In the genomic region with DNA sequence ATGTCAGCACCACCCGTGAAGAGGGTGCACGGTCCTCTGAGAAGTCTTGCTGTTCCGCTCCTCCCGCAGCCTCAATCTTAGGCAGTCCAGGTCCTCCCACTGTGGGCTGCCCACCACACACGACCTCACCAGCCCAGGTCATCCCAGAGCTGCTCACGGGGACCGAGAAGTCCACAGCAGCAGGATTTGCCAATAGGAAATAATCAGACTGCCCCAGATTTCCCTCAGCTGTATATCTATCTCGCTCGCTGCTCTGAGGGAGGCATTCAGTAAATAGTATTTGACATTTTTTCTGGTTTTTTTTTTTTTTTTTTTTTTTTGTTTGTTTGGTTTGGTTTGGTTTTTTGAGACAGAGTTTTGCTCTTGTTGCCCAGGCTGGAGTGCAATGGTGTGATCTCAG, we compare ENCODE assay signal across 11 cellular contexts.
DNase-seq lines count a peak whose midpoint lies in the region; ATAC-seq lines count a peak whose summit lies in the region.
"Had no signal": no experiment of that assay in that cellular context is flagged by ENCODE, and none has a peak within 500 bp of the region (broad histone marks: within the 10 kb centered on the region; RNA-seq: fewer than 3 reads in every experiment).

No MANE protein-coding gene starts in this region.

- no peaks in the 10 kb centered on the region for H3K36me3 ChIP-seq in mesodermal cell (ENCODE audit: control insufficient read depth, insufficient read depth, low read length)
- no peaks in the 10 kb centered on the region for H3K36me3 ChIP-seq in thymus (ENCODE audit: control insufficient read depth, insufficient read depth)
- H3K36me3 ChIP-seq: prostate gland had no signal

- peak overlapping the region; percentile 76 for H3K27ac ChIP-seq in cingulate gyrus (ENCODE audit: low read depth, low read length)
- H3K27ac ChIP-seq in mesodermal cell (ENCODE audit: low read depth, low read length, severe bottlenecking): peak overlapping the region; percentile 99
- peak overlapping the region; percentile 40 for H3K27ac ChIP-seq in thymus (ENCODE audit: low read depth)

- DNase-seq in MV-4-11 (lab: John Stamatoyannopoulos, UW): peak; percentile 29
- DNase-seq in Ammon's horn (ENCODE audit: low spot score): no peak
- no peak for DNase-seq in COLO668 (lab: John Stamatoyannopoulos, UW; ENCODE audit: unreplicated experiment)
- DNase-seq: activated CD8-positive, alpha-beta T cell treated with anti-CD3 and anti-CD28 coated beads, Interleukin-2, amount 10 ng/mL, durations not matched to agents 7 days and 5 days; Caco-2; NCI-H510A treated with DMSO at 0.1 percent for 48 hours had no signal

- H3K4me3 ChIP-seq in mesodermal cell (ENCODE audit: extremely low read depth, insufficient read depth, low read length, poor library complexity, severe bottlenecking) (no peak overlapping the region), thymus (ENCODE audit: low read length) (no peak overlapping the region)

- no peak for ATAC-seq in HG03175 (IDR thresholded peaks at IDR 0.05; ENCODE audit: unreplicated experiment)
- ATAC-seq: activated CD8-positive, alpha-beta T cell treated with anti-CD3 and anti-CD28 coated beads, Interleukin-2, amount 10 ng/mL, durations not matched to agents 7 days and 5 days had no signal

- H3K27me3 ChIP-seq in thymus (ENCODE audit: control insufficient read depth, insufficient read depth): no peaks in the 10 kb centered on the region

- no peaks in the 10 kb centered on the region for H3K9me3 ChIP-seq in mesodermal cell (ENCODE audit: control insufficient read depth, low read length)
- H3K9me3 ChIP-seq in thymus (ENCODE audit: control insufficient read depth): peaks cover 1% of the 10 kb centered on the region
- H3K9me3 ChIP-seq: Caco-2, prostate gland had no signal

- WGBS in mesodermal cell (ENCODE audit: insufficient coverage in 2 of 2), 2 experiments: 91 to 96% methylated on average over 4 to 5 of the region's 9 CpGs
- 88% methylated on average over 9 of the region's 9 CpGs for WGBS in thymus

- peaks cover 18% of the 10 kb centered on the region for H3K4me1 ChIP-seq in mesodermal cell (ENCODE audit: control insufficient read depth, insufficient read depth, low read length, poor library complexity, severe bottlenecking)
- peaks cover 3% of the 10 kb centered on the region for H3K4me1 ChIP-seq in thymus (ENCODE audit: control insufficient read depth, insufficient read depth, low read length)
- H3K4me1 ChIP-seq: Caco-2, prostate gland had no signal

Comparison
In these comparisons a context has a peak if more than half of its experiments do, and no peak if none do; other contexts are left out.
1. H3K27ac ChIP-seq: peak in every context shown above with its lines; median percentile 99 in mesodermal cell; 76 in cingulate gyrus; 40 in thymus.